ENCODE assay signal across 8 cellular contexts in genomic region chr4:113547487-113548042, GRCh38.
DNase-seq lines count a peak whose midpoint lies in the region; ATAC-seq and TF ChIP-seq lines count a peak whose summit lies in the region.

No MANE protein-coding gene starts in this region.

- peaks cover 22% of the 10 kb centered on the region for H3K4me1 Mint-ChIP-seq in activated CD8-positive, alpha-beta T cell treated with anti-CD3 and anti-CD28 coated beads for 36 hours (ENCODE audit: low read depth)

- no peak overlapping the region for H3K4me3 Mint-ChIP-seq in activated CD8-positive, alpha-beta T cell treated with anti-CD3 and anti-CD28 coated beads for 36 hours

- H2BK5ac ChIP-seq in mesenchymal stem cell (ENCODE audit: low read depth, low read length, poor library complexity, severe bottlenecking) = no peak overlapping the region

- H3K4me2 ChIP-seq in mesenchymal stem cell (ENCODE audit: low read length, poor library complexity, severe bottlenecking) = no peak overlapping the region

- H3K36me3 Mint-ChIP-seq in activated CD8-positive, alpha-beta T cell treated with anti-CD3 and anti-CD28 coated beads for 36 hours (ENCODE audit: low read depth) = peaks cover 42% of the 10 kb centered on the region

- H2BK12ac ChIP-seq in mesenchymal stem cell (ENCODE audit: low read length in 2 of 2) = no peak overlapping the region

- no peaks in the 10 kb centered on the region for H3K27me3 Mint-ChIP-seq in activated CD8-positive, alpha-beta T cell treated with anti-CD3 and anti-CD28 coated beads for 36 hours

- H2BK15ac ChIP-seq in mesenchymal stem cell (ENCODE audit: low read depth, poor library complexity, severe bottlenecking) = no peak overlapping the region

- no peak overlapping the region for H3K14ac ChIP-seq in mesenchymal stem cell (ENCODE audit: low read length in 2 of 2)

- H3K9me3 Mint-ChIP-seq in activated CD8-positive, alpha-beta T cell treated with anti-CD3 and anti-CD28 coated beads for 36 hours = no peaks in the 10 kb centered on the region

- H3K4ac ChIP-seq in mesenchymal stem cell (ENCODE audit: low read depth in 1 of 2, low read length in 2 of 2) = no peak overlapping the region

- H3K4me1 ChIP-seq in effector memory CD4-positive, alpha-beta T cell (ENCODE audit: control insufficient read depth, insufficient read depth, low read length, poor library complexity, severe bottlenecking) = no peaks in the 10 kb centered on the region
- peaks cover 2% of the 10 kb centered on the region for H3K4me1 ChIP-seq in mesenchymal stem cell (ENCODE audit: control insufficient read depth, insufficient read depth, low read depth, low read length)

- WGBS in mesenchymal stem cell = 1% methylated on average over 4 of the region's 5 CpGs

- no peaks in the 10 kb centered on the region for H3K9me3 ChIP-seq in effector memory CD4-positive, alpha-beta T cell (ENCODE audit: control insufficient read depth, low read length)
- no peaks in the 10 kb centered on the region for H3K9me3 ChIP-seq in mesenchymal stem cell (ENCODE audit: control insufficient read depth, low read length)

- peaks cover 9% of the 10 kb centered on the region for H3K79me1 ChIP-seq in mesenchymal stem cell (replicated peaks; ENCODE audit: low read length, poor library complexity, severe bottlenecking)

- intact Hi-C loops in activated CD8-positive, alpha-beta T cell treated with anti-CD3 and anti-CD28 coated beads for 36 hours (cut with micrococcal nuclease) = loop anchor here (2.0 to 10.0 kb wide), 4 partner anchors 90 to 357 kb away; no protein-coding TSS in a partner anchor

- H2AFZ ChIP-seq in mesenchymal stem cell (ENCODE audit: low read depth, low read length) = no peak overlapping the region

- H3K4me3 ChIP-seq in effector memory CD4-positive, alpha-beta T cell (ENCODE audit: insufficient read depth, low read depth, low read length, poor library complexity, severe bottlenecking) = no peak overlapping the region
- no peak overlapping the region for H3K4me3 ChIP-seq in mesenchymal stem cell (ENCODE audit: insufficient read depth in 1 of 2, low read depth in 1 of 2, low read length in 2 of 2)

- no peak overlapping the region for H2BK120ac ChIP-seq in mesenchymal stem cell (ENCODE audit: low read depth, low read length)

- peak overlapping the region; percentile 48 for H3K9ac ChIP-seq in mesenchymal stem cell (ENCODE audit: low read length)

- in situ Hi-C loops in Caki2 (cut with HindIII; ENCODE audit: low pct_unique_long_range_greater_than_20kb, low sequenced_read_pairs) = no loop called here

- ATAC-seq in GM21381 (IDR thresholded peaks at IDR 0.05; ENCODE audit: unreplicated experiment) = peak; percentile 99
- peak; percentile 100 for ATAC-seq in activated CD8-positive, alpha-beta T cell treated with anti-CD3 and anti-CD28 coated beads for 36 hours

- H3K27ac Mint-ChIP-seq in activated CD8-positive, alpha-beta T cell treated with anti-CD3 and anti-CD28 coated beads for 36 hours = peak overlapping the region; percentile 72

- no peaks in the 10 kb centered on the region for H3K36me3 ChIP-seq in effector memory CD4-positive, alpha-beta T cell (ENCODE audit: control insufficient read depth, insufficient read depth, low read length)
- H3K36me3 ChIP-seq in mesenchymal stem cell (ENCODE audit: control insufficient read depth in 1 of 2, insufficient read depth in 2 of 2, low read depth in 1 of 2, low read length in 2 of 2) = peaks cover 3 to 76% of the 10 kb centered on the region in 2 experiments

- H3K18ac ChIP-seq in mesenchymal stem cell (ENCODE audit: low read depth in 1 of 2, low read length in 2 of 2) = no peak overlapping the region

- peak; percentile 94 for TF ChIP-seq CTCF in activated CD8-positive, alpha-beta T cell treated with anti-CD3 and anti-CD28 coated beads for 36 hours (IDR thresholded peaks at IDR 0.05)

- no peak overlapping the region for H3K23ac ChIP-seq in mesenchymal stem cell (ENCODE audit: low read length in 2 of 2)

- H2AK5ac ChIP-seq in mesenchymal stem cell (ENCODE audit: low read length, severe bottlenecking) = no peak overlapping the region

- peak; percentile 92 for DNase-seq in Caki2 (ENCODE audit: low read depth)
- DNase-seq in HS-27A (ENCODE audit: low read depth) = peak; percentile 95
- DNase-seq in NK-92 treated with Interleukin-12 subunit alpha and Interleukin-12 subunit beta, amount 100 ng/mL, for 24 hours (lab: John Stamatoyannopoulos, UW) = peak; percentile 75
- DNase-seq in activated CD8-positive, alpha-beta T cell treated with anti-CD3 and anti-CD28 coated beads for 36 hours = peak; percentile 96
- DNase-seq in effector memory CD4-positive, alpha-beta T cell = peak; percentile 78 to 82 (median 80)
- DNase-seq in mesenchymal stem cell = peak; percentile 91
- peak; percentile 47 for DNase-seq in stimulated activated CD8-positive, alpha-beta memory T cell treated with anti-CD3 and anti-CD28 coated beads, Interleukin-15, amount 100 ng/mL, for 24 hours (ENCODE audit: low read depth)

- no peaks in the 10 kb centered on the region for H3K27me3 ChIP-seq in effector memory CD4-positive, alpha-beta T cell (replicated peaks; ENCODE audit: control insufficient read depth, insufficient read depth, low read length, poor library complexity, severe bottlenecking)
- H3K27me3 ChIP-seq in mesenchymal stem cell (ENCODE audit: control insufficient read depth in 1 of 2, insufficient read depth in 1 of 2, low read length in 2 of 2) = no peaks in the 10 kb centered on the region

- H4K91ac ChIP-seq in mesenchymal stem cell (ENCODE audit: low read length) = no peak overlapping the region

- POLR2A ChIA-PET in activated CD8-positive, alpha-beta T cell treated with anti-CD3 and anti-CD28 coated beads for 36 hours (lab: Charles Lee) = interaction anchor here (0.6 to 0.7 kb wide), 4 partner anchors 79 to 233 kb away, joined by 3 to 4 read pairs (median 4); no protein-coding TSS in a partner anchor

- no peak overlapping the region for H3K27ac ChIP-seq in effector memory CD4-positive, alpha-beta T cell (ENCODE audit: insufficient read depth, low read length, poor library complexity, severe bottlenecking)
- no peak overlapping the region for H3K27ac ChIP-seq in mesenchymal stem cell (ENCODE audit: low read length, poor library complexity, severe bottlenecking)

- no peak overlapping the region for H4K8ac ChIP-seq in mesenchymal stem cell (ENCODE audit: low read length)

- CTCF ChIA-PET in activated CD8-positive, alpha-beta T cell treated with anti-CD3 and anti-CD28 coated beads for 36 hours (lab: Charles Lee) = interaction anchor here (0.6 to 2.8 kb wide), 34 partner anchors 8 to 524 kb away, joined by 3 to 20 read pairs (median 4); no protein-coding TSS in a partner anchor
